ENCODE assay signal across 17 cellular contexts in the genomic region with DNA sequence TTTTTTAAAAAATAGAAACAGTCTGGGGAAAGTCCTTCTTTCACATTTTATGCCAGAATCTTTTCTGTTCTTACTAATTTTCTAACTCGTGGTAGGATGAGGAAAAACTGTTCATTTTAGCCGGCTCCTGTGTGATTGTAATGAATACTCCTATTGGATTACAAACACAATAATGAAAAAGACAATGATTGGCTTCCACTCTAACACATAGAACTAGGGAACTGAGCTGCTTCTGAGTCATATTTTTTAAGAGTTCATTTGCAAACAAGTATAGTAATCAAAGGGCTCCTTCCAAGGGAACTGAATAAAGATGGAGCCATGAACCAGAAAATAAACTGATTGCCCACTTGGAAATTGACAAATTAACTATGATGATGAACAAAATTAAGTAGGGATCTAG.
"Had no signal": no experiment of that assay in that cellular context is flagged by ENCODE, and none has a peak within 500 bp of the region (broad histone marks: within the 10 kb centered on the region; RNA-seq: fewer than 3 reads in every experiment).

No MANE protein-coding gene starts in this region.

- H3K4me3 Mint-ChIP-seq: activated B cell treated with CpG ODN at 0.5 μM for 24 hours; activated CD4-positive, alpha-beta T cell treated with anti-CD3 and anti-CD28 coated beads, Interleukin-2, amount 10 ng/mL, durations not matched to agents 7 days and 5 days; nephron progenitor cell; T-helper 17 cell had no signal

- H3K27ac ChIP-seq: body of pancreas, skin epidermis, thyroid gland had no signal

- H3K9me3 ChIP-seq: body of pancreas, esophagus squamous epithelium, ovary, thyroid gland had no signal

- H3K27ac Mint-ChIP-seq: activated B cell treated with CpG ODN at 0.5 μM for 24 hours; activated CD4-positive, alpha-beta T cell treated with anti-CD3 and anti-CD28 coated beads, Interleukin-2, amount 10 ng/mL, durations not matched to agents 7 days and 5 days; activated T-helper 2 cell treated with anti-CD3 and anti-CD28 coated beads, Interferon-gamma antibody, Interleukin-2, Interleukin-4, amounts not matched to agents 10 μg/mL and 5 μg/mL and 100 μg/mL, durations not matched to agents 14 hours and 24 hours and 36 hours; nephron progenitor cell; T-helper 17 cell had no signal

- ATAC-seq: body of pancreas, T-helper 17 cell had no signal

- H3K9me3 Mint-ChIP-seq: activated B cell treated with CpG ODN at 0.5 μM for 24 hours; activated CD4-positive, alpha-beta T cell treated with anti-CD3 and anti-CD28 coated beads, Interleukin-2, amount 10 ng/mL, durations not matched to agents 7 days and 5 days; activated T-helper 2 cell treated with anti-CD3 and anti-CD28 coated beads, Interferon-gamma antibody, Interleukin-2, Interleukin-4, amounts not matched to agents 10 μg/mL and 5 μg/mL and 100 μg/mL, durations not matched to agents 14 hours and 24 hours and 36 hours had no signal

- H3K36me3 ChIP-seq: esophagus squamous epithelium, ovary, stomach, thyroid gland had no signal

- H3K4me3 ChIP-seq: body of pancreas, esophagus squamous epithelium, ovary, skin epidermis, stomach, thyroid gland had no signal

- H3K4me1 ChIP-seq: body of pancreas, thyroid gland had no signal

- H3K27me3 Mint-ChIP-seq: activated B cell treated with CpG ODN at 0.5 μM for 24 hours; activated CD4-positive, alpha-beta T cell treated with anti-CD3 and anti-CD28 coated beads, Interleukin-2, amount 10 ng/mL, durations not matched to agents 7 days and 5 days; T-helper 17 cell had no signal

- H3K4me1 Mint-ChIP-seq: activated B cell treated with CpG ODN at 0.5 μM for 24 hours; activated CD4-positive, alpha-beta T cell treated with anti-CD3 and anti-CD28 coated beads, Interleukin-2, amount 10 ng/mL, durations not matched to agents 7 days and 5 days; nephron progenitor cell; T-helper 17 cell had no signal

- H3K27me3 ChIP-seq: body of pancreas, esophagus squamous epithelium, ovary, stomach, thyroid gland had no signal

- DNase-seq: activated B cell treated with CpG ODN at 0.5 μM for 24 hours; activated CD4-positive, alpha-beta T cell treated with anti-CD3 and anti-CD28 coated beads, Interleukin-2, amount 10 ng/mL, durations not matched to agents 7 days and 5 days; activated naive CD4-positive, alpha-beta T cell treated with anti-CD3 and anti-CD28 coated beads, Interleukin-2, amount 50 U/mL, for 16 hours; activated T-cell treated with anti-CD3 and anti-CD28 coated beads for 4 hours; cerebellar nuclear complex; esophagus squamous epithelium; foreskin melanocyte; head of caudate nucleus; mammary epithelial cell; nephron progenitor cell; stomach; T-helper 17 cell; thyroid gland had no signal
